ENCODE assay signal across 19 cellular contexts in genomic region chr18:23885750-23886149, GRCh38.
A peak's percentile ranks its signal among the peaks of the same experiment; 100 is the strongest.
DNase-seq lines count a peak whose midpoint lies in the region; ATAC-seq, FAIRE-seq and TF ChIP-seq lines count a peak whose summit lies in the region.
"Had no signal": no experiment of that assay in that cellular context is flagged by ENCODE, and none has a peak within 500 bp of the region (broad histone marks: within the 10 kb centered on the region; RNA-seq: fewer than 3 reads in every experiment).

No MANE protein-coding gene starts in this region.

- H3K4me3 Mint-ChIP-seq in CD4-positive, alpha-beta memory T cell = peak overlapping the region in 7 of 8 donors; percentile 39 to 86 (median 74)
- H3K4me3 Mint-ChIP-seq in astrocyte (ENCODE audit: unreplicated experiment) = no peak overlapping the region
- peak overlapping the region in 9 of 10 donors; percentile 25 to 58 (median 49) for H3K4me3 Mint-ChIP-seq in naive thymus-derived CD8-positive, alpha-beta T cell
- H3K4me3 Mint-ChIP-seq: dendritic cell treated with granulocyte-macrophage colony-stimulating factor and Interleukin-4, amounts not matched to agents 40 ng/mL and 50 ng/mL, for 4 days; naive B cell had no signal

- H3K36me3 Mint-ChIP-seq in CD4-positive, alpha-beta memory T cell = no peaks in the 10 kb centered on the region
- H3K36me3 Mint-ChIP-seq in astrocyte (ENCODE audit: low read depth, unreplicated experiment) = no peaks in the 10 kb centered on the region
- no peaks in the 10 kb centered on the region for H3K36me3 Mint-ChIP-seq in naive thymus-derived CD8-positive, alpha-beta T cell
- H3K36me3 Mint-ChIP-seq: naive B cell had no signal

- peak in 1 of 2 donors; percentile 49 for ATAC-seq in naive thymus-derived CD8-positive, alpha-beta T cell
- ATAC-seq in right lobe of liver (no peak), GM21367 (IDR thresholded peaks at IDR 0.05; ENCODE audit: unreplicated experiment) (no peak)

- intact Hi-C loops in CD4-positive, alpha-beta memory T cell (cut with micrococcal nuclease) = no loop called here
- intact Hi-C loops in right lobe of liver (cut with DNase I) = no loop called here

- no peak for TF ChIP-seq CTCF in HEK293 (tag by site-specific recombination; IDR thresholded peaks at IDR 0.05)
- TF ChIP-seq CTCF in astrocyte (IDR thresholded peaks at IDR 0.05; ENCODE audit: insufficient read depth, low read depth, low read length) = no peak
- TF ChIP-seq CTCF in right lobe of liver (IDR thresholded peaks at IDR 0.05) = no peak

- no peaks in the 10 kb centered on the region for H3K9me3 ChIP-seq in CD4-positive, alpha-beta memory T cell (ENCODE audit: control insufficient read depth in 1 of 2, low read length in 2 of 2)
- no peaks in the 10 kb centered on the region for H3K9me3 ChIP-seq in HEK293 (ENCODE audit: control insufficient read depth, insufficient read depth, low read depth, low read length)
- no peaks in the 10 kb centered on the region for H3K9me3 ChIP-seq in astrocyte (ENCODE audit: insufficient read depth, low read depth, low read length)
- no peaks in the 10 kb centered on the region for H3K9me3 ChIP-seq in right lobe of liver
- H3K9me3 ChIP-seq: BE2C, tibial nerve had no signal

- H3K4me3 ChIP-seq in CD4-positive, alpha-beta memory T cell (ENCODE audit: low read length in 2 of 2) = no peak overlapping the region
- H3K4me3 ChIP-seq in HEK293 (ENCODE audit: low read depth, low read length) = no peak overlapping the region
- no peak overlapping the region for H3K4me3 ChIP-seq in astrocyte (ENCODE audit: insufficient read depth, low read depth, low read length)
- no peak overlapping the region for H3K4me3 ChIP-seq in right lobe of liver
- H3K4me3 ChIP-seq: lung, SK-N-MC, tibial nerve had no signal

- H4K20me1 ChIP-seq in astrocyte (ENCODE audit: insufficient read depth, low read length) = no peaks in the 10 kb centered on the region

- TF ChIP-seq POLR2A in right lobe of liver (IDR thresholded peaks at IDR 0.05) = no peak

- H3K27ac ChIP-seq in CD4-positive, alpha-beta memory T cell (ENCODE audit: low read depth, low read length) = no peak overlapping the region
- H3K27ac ChIP-seq in HEK293 (ENCODE audit: extremely low read depth, low read depth, low read length) (no peak overlapping the region), astrocyte (ENCODE audit: low read depth, low read length) (no peak overlapping the region), right lobe of liver (no peak overlapping the region)
- H3K27ac ChIP-seq: SK-N-MC had no signal

- H3K27me3 Mint-ChIP-seq in CD4-positive, alpha-beta memory T cell = no peaks in the 10 kb centered on the region
- H3K27me3 Mint-ChIP-seq in astrocyte (ENCODE audit: low read depth, unreplicated experiment) = peaks cover 2% of the 10 kb centered on the region
- peaks cover 0 to 2% (median 0%) of the 10 kb centered on the region in 5 donors for H3K27me3 Mint-ChIP-seq in naive thymus-derived CD8-positive, alpha-beta T cell
- H3K27me3 Mint-ChIP-seq: dendritic cell treated with granulocyte-macrophage colony-stimulating factor and Interleukin-4, amounts not matched to agents 40 ng/mL and 50 ng/mL, for 4 days; naive B cell had no signal

- 41% methylated on average over 2 of the region's 2 CpGs for WGBS in right lobe of liver (ENCODE audit: insufficient coverage, low coverage, low lambda C conversion rate, missing lambda C conversion rate)

- H3K27ac Mint-ChIP-seq in CD4-positive, alpha-beta memory T cell = peak overlapping the region; percentile 66 to 89 (median 79)
- no peak overlapping the region for H3K27ac Mint-ChIP-seq in astrocyte (ENCODE audit: unreplicated experiment)
- H3K27ac Mint-ChIP-seq in naive thymus-derived CD8-positive, alpha-beta T cell = peak overlapping the region in 7 of 10 donors; percentile 17 to 73 (median 50)
- H3K27ac Mint-ChIP-seq: activated T-helper 2 cell treated with anti-CD3 and anti-CD28 coated beads, Interferon-gamma antibody, Interleukin-2, Interleukin-4, amounts not matched to agents 10 μg/mL and 5 μg/mL and 100 μg/mL, durations not matched to agents 14 hours and 24 hours and 36 hours; dendritic cell treated with granulocyte-macrophage colony-stimulating factor and Interleukin-4, amounts not matched to agents 40 ng/mL and 50 ng/mL, for 4 days had no signal

- H3K9me3 Mint-ChIP-seq in CD4-positive, alpha-beta memory T cell = no peaks in the 10 kb centered on the region
- H3K9me3 Mint-ChIP-seq in astrocyte (ENCODE audit: unreplicated experiment) = peaks cover 1% of the 10 kb centered on the region
- H3K9me3 Mint-ChIP-seq in naive thymus-derived CD8-positive, alpha-beta T cell = no peaks in the 10 kb centered on the region
- H3K9me3 Mint-ChIP-seq: naive B cell had no signal

- no peak overlapping the region for H3K9ac ChIP-seq in astrocyte (ENCODE audit: low read length)

- H3K4me1 ChIP-seq in CD4-positive, alpha-beta memory T cell (ENCODE audit: insufficient read depth, low read length) = peaks cover 29% of the 10 kb centered on the region
- H3K4me1 ChIP-seq in HEK293 (ENCODE audit: control insufficient read depth, insufficient read depth, low read length) (peaks cover 5% of the 10 kb centered on the region; the same call in 1 of the 2 replicates), astrocyte (ENCODE audit: insufficient read depth, low read length) (no peaks in the 10 kb centered on the region), right lobe of liver (peaks cover 0 to 6% (median 0%) of the 10 kb centered on the region in 4 donors)
- H3K4me1 ChIP-seq: BE2C had no signal

- POLR2A ChIA-PET in CD4-positive, alpha-beta memory T cell (lab: Charles Lee; ENCODE audit: partially characterized antibody) = interaction anchor here (1.2 to 1.3 kb wide), 2 partner anchors 14 to 43 kb away, joined by 3 to 6 read pairs; no protein-coding TSS in a partner anchor
- POLR2A ChIA-PET in HEK293 (lab: Yijun Ruan, JAX) = no interaction called here
- POLR2A ChIA-PET in naive thymus-derived CD8-positive, alpha-beta T cell (lab: Charles Lee) = no interaction called here

- no peak overlapping the region for H2AFZ ChIP-seq in astrocyte (ENCODE audit: low read depth, low read length)

- peaks cover 16 to 35% (median 26%) of the 10 kb centered on the region in 4 donors for H3K4me1 Mint-ChIP-seq in CD4-positive, alpha-beta memory T cell
- peaks cover 18% of the 10 kb centered on the region for H3K4me1 Mint-ChIP-seq in astrocyte (ENCODE audit: low read depth, unreplicated experiment)
- H3K4me1 Mint-ChIP-seq in naive thymus-derived CD8-positive, alpha-beta T cell = peaks cover 15 to 35% (median 32%) of the 10 kb centered on the region in 4 donors

- CTCF ChIA-PET in CD4-positive, alpha-beta memory T cell (lab: Charles Lee; ENCODE audit: partially characterized antibody) = interaction anchor here (2.0 kb wide), 1 partner anchor 33 kb away, joined by 4 read pairs; no protein-coding TSS in a partner anchor
- CTCF ChIA-PET in HEK293 (lab: Yijun Ruan, JAX) = interaction anchor here (0.6 to 1.3 kb wide), 2 partner anchors 33 to 428 kb away, joined by 3 to 7 read pairs; no protein-coding TSS in a partner anchor

- no peak for FAIRE-seq in astrocyte (lab: Jason Lieb, UNC)
- FAIRE-seq: TTC549 had no signal

- H3K27me3 ChIP-seq in CD4-positive, alpha-beta memory T cell (ENCODE audit: insufficient read depth, low read length) = no peaks in the 10 kb centered on the region
- H3K27me3 ChIP-seq in astrocyte (ENCODE audit: insufficient read depth, low read length) = no peaks in the 10 kb centered on the region
- no peaks in the 10 kb centered on the region for H3K27me3 ChIP-seq in right lobe of liver
- H3K27me3 ChIP-seq: BE2C, tibial nerve had no signal

- peak in 4 of 5 donors; percentile 41 to 59 (median 46) for DNase-seq in CD4-positive, alpha-beta memory T cell
- DNase-seq in astrocyte (ENCODE audit: low read depth) (peak; percentile 26), right lobe of liver (no peak), cerebellar cortex (ENCODE audit: low spot score) (no peak), cerebellum (ENCODE audit: low spot score) (no peak)
- peak in 3 of 10 donors; percentile 24 to 38 (median 28) for DNase-seq in naive thymus-derived CD8-positive, alpha-beta T cell
- DNase-seq: BE2C, glutamatergic neuron, HCEC 1CT, naive B cell, NCI-H2171 treated with DMSO at 0.1 percent for 48 hours had no signal

- no peaks in the 10 kb centered on the region for H3K79me2 ChIP-seq in astrocyte (ENCODE audit: insufficient read depth, low read length)

- H3K4me2 ChIP-seq in astrocyte (ENCODE audit: low read length) = no peak overlapping the region

- H3K36me3 ChIP-seq in CD4-positive, alpha-beta memory T cell (ENCODE audit: insufficient read depth, low read length) = no peaks in the 10 kb centered on the region
- H3K36me3 ChIP-seq in HEK293 (ENCODE audit: control insufficient read depth in 2 of 2, insufficient read depth in 1 of 2, low read length in 2 of 2) (peaks cover 2 to 7% of the 10 kb centered on the region in 2 experiments; a peak in 2 of 3 replicates), astrocyte (ENCODE audit: insufficient read depth, low read length) (no peaks in the 10 kb centered on the region), right lobe of liver (no peaks in the 10 kb centered on the region)
- H3K36me3 ChIP-seq: BE2C had no signal

TF ChIP-seq in HEK293, 187 proteins besides CTCF, POLR2A, EP300 and RAD21:
- TF ChIP-seq ZNF664 (tag by site-specific recombination; IDR thresholded peaks at IDR 0.05) = 0 out of 2 replicates have a peak, but pooled peaks have one; percentile 19
- no peak for TF ChIP-seq SCRT1 (tag by site-specific recombination; IDR thresholded peaks at IDR 0.05; ENCODE audit: borderline replicate concordance)

Comparison
In these comparisons a context has a peak if more than half of its experiments do, and no peak if none do; other contexts are left out.
1. DNase-seq: peak in CD4-positive, alpha-beta memory T cell (4 of 5) and astrocyte (single experiment); none in right lobe of liver (0 of 3), cerebellar cortex (single experiment) and cerebellum (single experiment).